ENCODE assay signal across 30 cellular contexts in the genomic region with DNA sequence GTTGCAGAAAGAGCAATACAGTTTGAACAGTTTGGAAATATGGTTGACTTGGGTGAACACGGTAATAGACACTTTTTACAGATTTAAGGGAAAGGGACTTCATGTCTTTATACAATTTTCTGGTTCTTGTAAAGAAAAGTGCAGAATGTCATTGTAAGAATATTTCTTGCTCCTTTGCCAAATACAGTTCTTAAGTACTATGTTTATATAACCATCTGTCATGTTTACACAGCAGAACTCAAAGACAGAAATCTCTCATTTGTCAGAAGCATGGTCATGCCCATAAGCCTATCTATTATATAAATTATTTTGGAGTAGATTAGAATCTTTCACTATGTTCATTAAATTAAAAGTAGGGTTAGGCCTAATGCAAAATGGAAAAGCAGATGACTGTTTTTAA.
DNase-seq lines count a peak whose midpoint lies in the region; ATAC-seq, FAIRE-seq and TF ChIP-seq lines count a peak whose summit lies in the region.
"Had no signal": no experiment of that assay in that cellular context is flagged by ENCODE, and none has a peak within 500 bp of the region (broad histone marks: within the 10 kb centered on the region; RNA-seq: fewer than 3 reads in every experiment).

No MANE protein-coding gene starts in this region.

- H3K9ac ChIP-seq in HepG2 (ENCODE audit: insufficient read depth, low read depth, low read length) (no peak overlapping the region), adipocyte (ENCODE audit: low read length) (no peak overlapping the region)

- POLR2A ChIA-PET in HepG2 (lab: Yijun Ruan, JAX): no interaction called here
- POLR2A ChIA-PET in naive thymus-derived CD4-positive, alpha-beta T cell (lab: Charles Lee): no interaction called here

- H3K79me2 ChIP-seq in HepG2 (ENCODE audit: insufficient read depth, low read length): no peaks in the 10 kb centered on the region

- no peaks in the 10 kb centered on the region for H3K27me3 ChIP-seq in HepG2 (ENCODE audit: control insufficient read depth in 1 of 2, insufficient read depth in 2 of 2, low read length in 2 of 2)
- H3K27me3 ChIP-seq in right lobe of liver: no peaks in the 10 kb centered on the region
- H3K27me3 ChIP-seq in adipocyte (replicated peaks; ENCODE audit: control insufficient read depth, insufficient read depth, low read length): no peaks in the 10 kb centered on the region
- H3K27me3 ChIP-seq in naive thymus-derived CD4-positive, alpha-beta T cell (ENCODE audit: control insufficient read depth in 2 of 2, insufficient read depth in 2 of 2, low read length in 2 of 2): no peaks in the 10 kb centered on the region
- H3K27me3 ChIP-seq: MG63, ovary, uterus had no signal

- H3K4me1 Mint-ChIP-seq in naive thymus-derived CD4-positive, alpha-beta T cell: no peaks in the 10 kb centered on the region
- H3K4me1 Mint-ChIP-seq: activated CD4-positive, alpha-beta T cell treated with anti-CD3 and anti-CD28 coated beads, Interleukin-2, amount 10 ng/mL, durations not matched to agents 7 days and 5 days; activated CD8-positive, alpha-beta memory T cell treated with anti-CD3 and anti-CD28 coated beads, Interleukin-2, amount 10 ng/mL, durations not matched to agents 7 days and 5 days; natural killer cell had no signal

- no peaks in the 10 kb centered on the region for H3K36me3 ChIP-seq in HepG2 (replicated peaks in 1 of 2; ENCODE audit: control insufficient read depth in 1 of 2, insufficient read depth in 2 of 2, low read length in 2 of 2)
- H3K36me3 ChIP-seq in right lobe of liver: no peaks in the 10 kb centered on the region
- H3K36me3 ChIP-seq in adipocyte (ENCODE audit: control insufficient read depth, insufficient read depth, low read length, severe bottlenecking): no peaks in the 10 kb centered on the region
- H3K36me3 ChIP-seq in naive thymus-derived CD4-positive, alpha-beta T cell (ENCODE audit: control insufficient read depth in 2 of 3, insufficient read depth in 3 of 3, low read length in 3 of 3): no peaks in the 10 kb centered on the region
- H3K36me3 ChIP-seq: MG63, ovary, thoracic aorta, uterus had no signal

- no peak overlapping the region for H3K27ac Mint-ChIP-seq in naive thymus-derived CD4-positive, alpha-beta T cell
- H3K27ac Mint-ChIP-seq: activated CD4-positive, alpha-beta T cell treated with anti-CD3 and anti-CD28 coated beads, Interleukin-2, amount 10 ng/mL, durations not matched to agents 7 days and 5 days; activated CD8-positive, alpha-beta memory T cell treated with anti-CD3 and anti-CD28 coated beads, Interleukin-2, amount 10 ng/mL, durations not matched to agents 7 days and 5 days; activated T-cell treated with anti-CD3 and anti-CD28 coated beads, Interleukin-2, amount 50 U/mL, for 72 hours; HFFc6; natural killer cell had no signal

- TF ChIP-seq CTCF in HepG2 (CRISPR knock-in tag; IDR thresholded peaks at IDR 0.05) (no peak), right lobe of liver (IDR thresholded peaks at IDR 0.05) (no peak), fibroblast of pulmonary artery (IDR thresholded peaks at IDR 0.05; ENCODE audit: low read length, missing control alignments) (no peak)

- DNase-seq in HepG2 (ENCODE audit: low spot score) (no peak), right lobe of liver (no peak), adipocyte (ENCODE audit: low read depth) (peak; percentile 59), fibroblast of pulmonary artery (ENCODE audit: low read depth) (peak; percentile 4), kidney glomerular epithelial cell (lab: John Stamatoyannopoulos, UW) (no peak)
- DNase-seq in naive thymus-derived CD4-positive, alpha-beta T cell: no peak
- DNase-seq: activated CD4-positive, alpha-beta T cell treated with anti-CD3 and anti-CD28 coated beads, Interleukin-2, amount 10 ng/mL, durations not matched to agents 7 days and 5 days; activated CD8-positive, alpha-beta memory T cell treated with anti-CD3 and anti-CD28 coated beads, Interleukin-2, amount 10 ng/mL, durations not matched to agents 7 days and 5 days; activated naive CD4-positive, alpha-beta T cell treated with Interleukin-2 at 50 U/mL for 16 hours; activated T-cell treated with anti-CD3 and anti-CD28 coated beads, Interleukin-2, amount 50 U/mL, for 72 hours; C1 segment of cervical spinal cord; central memory CD4-positive, alpha-beta T cell; HFFc6; hippocampal formation; left ventricle myocardium superior; MG63; midbrain; natural killer cell; NCI-H510A; ovary; retina; RPMI8226; stimulated activated CD4-positive, alpha-beta T cell treated with anti-CD3 and anti-CD28 coated beads, Interleukin-4, amount 100 ng/mL, for 4 hours; stimulated activated naive CD4-positive, alpha-beta T cell treated with Interleukin-2 at 50 U/mL for 16 hours; T-helper 2 cell; uterus had no signal

- TF ChIP-seq RAD21 in HepG2 (CRISPR knock-in tag; IDR thresholded peaks at IDR 0.05): no peak

- H3K4me2 ChIP-seq in HepG2 (ENCODE audit: low read depth, low read length): no peak overlapping the region

- H3K27me3 Mint-ChIP-seq in naive thymus-derived CD4-positive, alpha-beta T cell: peaks cover 0 to 4% (median 0%) of the 10 kb centered on the region in 5 donors
- H3K27me3 Mint-ChIP-seq: activated CD4-positive, alpha-beta T cell treated with anti-CD3 and anti-CD28 coated beads, Interleukin-2, amount 10 ng/mL, durations not matched to agents 7 days and 5 days; activated CD8-positive, alpha-beta memory T cell treated with anti-CD3 and anti-CD28 coated beads, Interleukin-2, amount 10 ng/mL, durations not matched to agents 7 days and 5 days had no signal

- H3K4me3 ChIP-seq in HepG2 (replicated peaks in 1 of 3; ENCODE audit: insufficient read depth in 1 of 3, low read depth in 2 of 3, low read length in 3 of 3) (no peak overlapping the region), right lobe of liver (no peak overlapping the region), adipocyte (ENCODE audit: low read length) (no peak overlapping the region), fibroblast of pulmonary artery (replicated peaks; ENCODE audit: low read depth, low read length) (no peak overlapping the region)
- H3K4me3 ChIP-seq in naive thymus-derived CD4-positive, alpha-beta T cell (ENCODE audit: low read length): no peak overlapping the region
- H3K4me3 ChIP-seq: MG63, ovary, thoracic aorta, uterus had no signal

- H3K36me3 Mint-ChIP-seq in naive thymus-derived CD4-positive, alpha-beta T cell: no peaks in the 10 kb centered on the region
- H3K36me3 Mint-ChIP-seq: activated CD8-positive, alpha-beta memory T cell treated with anti-CD3 and anti-CD28 coated beads, Interleukin-2, amount 10 ng/mL, durations not matched to agents 7 days and 5 days; natural killer cell had no signal

- H4K20me1 ChIP-seq in HepG2 (ENCODE audit: insufficient read depth, low read length): no peaks in the 10 kb centered on the region

- no TSS peak for BruUV-seq in HepG2 (replicated peaks; lab: Mats Ljungman, UMichigan)

- no peak overlapping the region for H3K4me3 Mint-ChIP-seq in naive thymus-derived CD4-positive, alpha-beta T cell
- H3K4me3 Mint-ChIP-seq: activated CD4-positive, alpha-beta T cell treated with anti-CD3 and anti-CD28 coated beads, Interleukin-2, amount 10 ng/mL, durations not matched to agents 7 days and 5 days; activated CD8-positive, alpha-beta memory T cell treated with anti-CD3 and anti-CD28 coated beads, Interleukin-2, amount 10 ng/mL, durations not matched to agents 7 days and 5 days; activated T-cell treated with anti-CD3 and anti-CD28 coated beads, Interleukin-2, amount 50 U/mL, for 72 hours; HFFc6; natural killer cell had no signal

- no peak for ATAC-seq in HepG2
- no peak for ATAC-seq in right lobe of liver
- ATAC-seq in esophagus mucosa: no peak
- no peak for ATAC-seq in naive thymus-derived CD4-positive, alpha-beta T cell
- no peak for ATAC-seq in HG02981 (IDR thresholded peaks at IDR 0.05; ENCODE audit: unreplicated experiment)
- ATAC-seq: activated CD8-positive, alpha-beta memory T cell treated with anti-CD3 and anti-CD28 coated beads, Interleukin-2, amount 10 ng/mL, durations not matched to agents 7 days and 5 days; activated T-cell treated with anti-CD3 and anti-CD28 coated beads, Interleukin-2, amount 50 U/mL, for 72 hours; left ventricle myocardium superior; natural killer cell had no signal

- in situ Hi-C loops in HepG2 (cut with HindIII; ENCODE audit: extremely low pct_ligation_motif_present, low pct_unique_long_range_greater_than_20kb): no loop called here

- no peak for FAIRE-seq in HepG2 (lab: Jason Lieb, UNC)
- FAIRE-seq: frontal cortex had no signal

- H3K4me1 ChIP-seq in HepG2 (ENCODE audit: insufficient read depth, low read length) (peaks cover 8% of the 10 kb centered on the region; the same call in 1 of the 2 replicates), right lobe of liver (no peaks in the 10 kb centered on the region), adipocyte (ENCODE audit: control insufficient read depth, insufficient read depth, low read length) (no peaks in the 10 kb centered on the region)
- no peaks in the 10 kb centered on the region for H3K4me1 ChIP-seq in naive thymus-derived CD4-positive, alpha-beta T cell (ENCODE audit: control insufficient read depth in 2 of 2, insufficient read depth in 2 of 2, low read length in 2 of 2)
- H3K4me1 ChIP-seq: uterus had no signal

- TF ChIP-seq EP300 in HepG2 (IDR thresholded peaks at IDR 0.05; ENCODE audit: low read depth in 2 of 2, low read length in 2 of 2) (no peak), HepG2 (CRISPR knock-in tag; IDR thresholded peaks at IDR 0.05; ENCODE audit: borderline replicate concordance) (no peak)

- TF ChIP-seq POLR2A in HepG2 (IDR thresholded peaks at IDR 0.05; ENCODE audit: insufficient read depth in 1 of 2, low read depth in 2 of 2, low read length in 2 of 2) (no peak), right lobe of liver (IDR thresholded peaks at IDR 0.05) (no peak)

- H3K9me3 ChIP-seq in HepG2 (ENCODE audit: low read length) (no peaks in the 10 kb centered on the region), right lobe of liver (no peaks in the 10 kb centered on the region), adipocyte (ENCODE audit: control insufficient read depth, low read length) (no peaks in the 10 kb centered on the region)
- no peaks in the 10 kb centered on the region for H3K9me3 ChIP-seq in naive thymus-derived CD4-positive, alpha-beta T cell (ENCODE audit: control insufficient read depth in 2 of 3, low read length in 3 of 3)
- H3K9me3 ChIP-seq: ovary, thoracic aorta, uterus had no signal

- no peak overlapping the region for H3K27ac ChIP-seq in HepG2 (ENCODE audit: extremely low read length, insufficient read depth, low read length)
- no peak overlapping the region for H3K27ac ChIP-seq in right lobe of liver
- H3K27ac ChIP-seq in naive thymus-derived CD4-positive, alpha-beta T cell (ENCODE audit: low read depth, low read length): no peak overlapping the region
- H3K27ac ChIP-seq: ovary, thoracic aorta, uterus had no signal

- 94% methylated on average over 1 of the region's 1 CpG for WGBS in HepG2 (ENCODE audit: low lambda C conversion rate)
- 33% methylated on average over 1 of the region's 1 CpG for WGBS in right lobe of liver (ENCODE audit: insufficient coverage, low coverage, low lambda C conversion rate, missing lambda C conversion rate)

- H3K9me3 Mint-ChIP-seq in naive thymus-derived CD4-positive, alpha-beta T cell: peaks cover 0 to 14% (median 2%) of the 10 kb centered on the region in 11 donors
- H3K9me3 Mint-ChIP-seq: activated CD4-positive, alpha-beta T cell treated with anti-CD3 and anti-CD28 coated beads, Interleukin-2, amount 10 ng/mL, durations not matched to agents 7 days and 5 days; HFFc6 had no signal

- intact Hi-C loops in HepG2 (cut with micrococcal nuclease; ENCODE audit: unreplicated experiment): no loop called here
- intact Hi-C loops in right lobe of liver (cut with DNase I): no loop called here
- intact Hi-C loops in naive thymus-derived CD4-positive, alpha-beta T cell (cut with micrococcal nuclease): no loop called here

- no peak overlapping the region for H2AFZ ChIP-seq in HepG2 (ENCODE audit: low read length)

- CTCF ChIA-PET in HepG2 (lab: Yijun Ruan, JAX; ENCODE audit: low intra/inter-chr PET ratio, low total read pairs): no interaction called here
- CTCF ChIA-PET in naive thymus-derived CD4-positive, alpha-beta T cell (lab: Charles Lee): no interaction called here

Comparison
In these comparisons a context has a peak if more than half of its experiments do, and no peak if none do; other contexts are left out.
1. DNase-seq: peak in adipocyte (single experiment) and fibroblast of pulmonary artery (single experiment); none in HepG2 (single experiment), right lobe of liver (0 of 3), naive thymus-derived CD4-positive, alpha-beta T cell (0 of 9) and kidney glomerular epithelial cell (single experiment).